8 cellular contexts compared by ENCODE assay signal in genomic region chr19:37907735-37908066, GRCh38. TPM values are rescaled to one million over a fixed set of nuclear protein-coding genes. Genes with fewer than 3 reads are reported as not detected.
DNase-seq lines count a peak whose midpoint lies in the region; ATAC-seq, FAIRE-seq and TF ChIP-seq lines count a peak whose summit lies in the region.

No MANE protein-coding gene starts in this region.

- FAIRE-seq in GM12891 (lab: Jason Lieb, UNC) (peak; percentile 41), frontal cortex (lab: Jason Lieb, UNC) (no peak)

- no peaks in the 10 kb centered on the region for H3K9me2 ChIP-seq in OCI-LY7 (ENCODE audit: insufficient read depth, low read length)

- no peak for DNase-seq in GM12891 (ENCODE audit: insufficient read length, low spot score)
- DNase-seq in OCI-LY7 (ENCODE audit: low spot score): no peak
- DNase-seq in esophagus muscularis mucosa (ENCODE audit: extremely low spot score): no peak
- no peak for DNase-seq in A172 (ENCODE audit: low spot score)
- no peak for DNase-seq in frontal cortex (ENCODE audit: low spot score in 2 of 2)

- peak overlapping the region; percentile 35; the same call in 1 of the 2 replicates for H2AFZ ChIP-seq in OCI-LY7 (ENCODE audit: low read length)

- no peaks in the 10 kb centered on the region for H4K20me1 ChIP-seq in OCI-LY7 (ENCODE audit: insufficient read depth, low read length)

- BruUV-seq in OCI-LY7 (replicated peaks; lab: Mats Ljungman, UMichigan): no TSS peak

- intact Hi-C loops in OCI-LY7 (cut with micrococcal nuclease; ENCODE audit: unreplicated experiment): loop anchor here (1.0 to 10.0 kb wide), 3 partner anchors 68 to 237 kb away; no protein-coding TSS in a partner anchor
- intact Hi-C loops in esophagus muscularis mucosa (cut with DNase I): loop anchor here (10.0 kb wide), 2 partner anchors 147 to 427 kb away; partner anchors contain the start of gene CATSPERG

- H3K4me2 ChIP-seq in OCI-LY7 (ENCODE audit: low read length): peak overlapping the region; percentile 97

- peak overlapping the region; percentile 96 for H3K4me3 ChIP-seq in OCI-LY7 (ENCODE audit: low read depth, low read length, poor library complexity, severe bottlenecking)
- peak overlapping the region; percentile 76 to 99 (median 91) for H3K4me3 ChIP-seq in esophagus muscularis mucosa
- peak overlapping the region; percentile 74 for H3K4me3 ChIP-seq in rectal smooth muscle tissue (ENCODE audit: low read length)

- H3K9me3 ChIP-seq in OCI-LY7 (ENCODE audit: low read length) (no peaks in the 10 kb centered on the region), esophagus muscularis mucosa (no peaks in the 10 kb centered on the region)

- TF ChIP-seq POLR2A in GM12891 (IDR thresholded peaks at IDR 0.05; ENCODE audit: low read depth, low read length) (no peak), esophagus muscularis mucosa (IDR thresholded peaks at IDR 0.05; ENCODE audit: low read depth) (no peak)

- peaks cover 50% of the 10 kb centered on the region for H3K79me2 ChIP-seq in OCI-LY7 (ENCODE audit: insufficient read depth, low read depth, low read length)

- H3K36me3 ChIP-seq in OCI-LY7 (ENCODE audit: insufficient read depth, low read length) (0 out of 2 replicates have a peak, but pooled peaks cover under 1% of the 10 kb centered on the region), esophagus muscularis mucosa (no peaks in the 10 kb centered on the region), rectal smooth muscle tissue (ENCODE audit: control insufficient read depth, insufficient read depth, low read length) (no peaks in the 10 kb centered on the region)

- CTCF ChIA-PET in OCI-LY7 (lab: Charles Lee; ENCODE audit: unreplicated experiment): interaction anchor here (0.9 to 1.3 kb wide), 3 partner anchors 16 to 79 kb away, joined by 3 to 5 read pairs (median 5); no protein-coding TSS in a partner anchor

- peaks cover 66% of the 10 kb centered on the region for H3K4me1 ChIP-seq in OCI-LY7 (ENCODE audit: insufficient read depth, low read length, poor library complexity, severe bottlenecking)
- H3K4me1 ChIP-seq in esophagus muscularis mucosa: peaks cover 12 to 23% (median 19%) of the 10 kb centered on the region in 4 donors
- peaks cover 6% of the 10 kb centered on the region for H3K4me1 ChIP-seq in rectal smooth muscle tissue (ENCODE audit: control insufficient read depth, insufficient read depth, low read length)

- no peaks in the 10 kb centered on the region for H3K27me3 ChIP-seq in esophagus muscularis mucosa
- no peaks in the 10 kb centered on the region for H3K27me3 ChIP-seq in rectal smooth muscle tissue (ENCODE audit: control insufficient read depth, insufficient read depth, low read length)

- ATAC-seq in HG02610 (IDR thresholded peaks at IDR 0.05; ENCODE audit: unreplicated experiment) (no peak), GM18519 (IDR thresholded peaks at IDR 0.05; ENCODE audit: low FRiP score, unreplicated experiment) (no peak)

- TF ChIP-seq EP300 in esophagus muscularis mucosa (IDR thresholded peaks at IDR 0.05): no peak

- H3K27ac ChIP-seq in OCI-LY7 (ENCODE audit: low read depth, low read length, poor library complexity, severe bottlenecking) (peak overlapping the region; percentile 85), esophagus muscularis mucosa (replicated peaks in 1 of 4) (peak overlapping the region in 2 of 4 donors; percentile 74 to 81), rectal smooth muscle tissue (ENCODE audit: low read depth, low read length) (no peak overlapping the region)

- TF ChIP-seq CTCF in OCI-LY7 (conservative IDR thresholded peaks at IDR 0.05; ENCODE audit: low read length): no peak
- no peak for TF ChIP-seq CTCF in esophagus muscularis mucosa (IDR thresholded peaks at IDR 0.05)

- peak overlapping the region; percentile 41 for H3K9ac ChIP-seq in rectal smooth muscle tissue (ENCODE audit: low read length)

- 7% methylated on average over 8 of the region's 8 CpGs for WGBS in esophagus muscularis mucosa

- POLR2A ChIA-PET in OCI-LY7 (lab: Charles Lee): interaction anchor here (0.5 to 3.8 kb wide), 11 partner anchors 8 to 358 kb away, joined by 3 to 15 read pairs (median 7); no protein-coding TSS in a partner anchor

TF ChIP-seq in GM12891, 5 proteins besides CTCF, POLR2A, EP300 and RAD21:
- no peak for TF ChIP-seq SPI1 (IDR thresholded peaks at IDR 0.05; ENCODE audit: low read depth, low read length)
- no peak for TF ChIP-seq POU2F2 (IDR thresholded peaks at IDR 0.05; ENCODE audit: low read depth, low read length)

RNA-seq across cellular contexts. Expression of gene SIPA1L3, which starts 0.7 kb away (rescaled TPM):
- 11.7 TPM for polyA plus RNA-seq in GM12891 (2012; ENCODE audit: low read depth, missing spikeins)
- 21.2 and 36.3 TPM in 2 replicates for total RNA-seq in OCI-LY7 (2014; rRNA removed; shearing (Covaris generic))
- 70.7 and 84.4 TPM in 2 replicates for total RNA-seq in OCI-LY7 (2022)
- total RNA-seq in esophagus muscularis mucosa: 10 to 100 TPM; 10.4 to 17.9 (median 13.2) TPM
- total RNA-seq in A172 (2014; rRNA removed; shearing (Covaris generic)): 27.2 and 42.2 TPM in 2 replicates
- 9.4 TPM for total RNA-seq in frontal cortex

RNA-seq across cellular contexts. Expression of gene WDR87, which starts 1.3 kb away (rescaled TPM):
- not detected for polyA plus RNA-seq in GM12891 (2012; ENCODE audit: low read depth, missing spikeins)
- 0.08 TPM in 1 of 2 replicates, not detected in the other for total RNA-seq in OCI-LY7 (2014; rRNA removed; shearing (Covaris generic))
- total RNA-seq in OCI-LY7 (2022) (0.08 and 0.09 TPM in 2 replicates), esophagus muscularis mucosa (not detected), frontal cortex (not detected)
- not detected in 2 replicates for total RNA-seq in A172 (2014; rRNA removed; shearing (Covaris generic))
